ENCODE assay signal across 23 cellular contexts in the genomic region with DNA sequence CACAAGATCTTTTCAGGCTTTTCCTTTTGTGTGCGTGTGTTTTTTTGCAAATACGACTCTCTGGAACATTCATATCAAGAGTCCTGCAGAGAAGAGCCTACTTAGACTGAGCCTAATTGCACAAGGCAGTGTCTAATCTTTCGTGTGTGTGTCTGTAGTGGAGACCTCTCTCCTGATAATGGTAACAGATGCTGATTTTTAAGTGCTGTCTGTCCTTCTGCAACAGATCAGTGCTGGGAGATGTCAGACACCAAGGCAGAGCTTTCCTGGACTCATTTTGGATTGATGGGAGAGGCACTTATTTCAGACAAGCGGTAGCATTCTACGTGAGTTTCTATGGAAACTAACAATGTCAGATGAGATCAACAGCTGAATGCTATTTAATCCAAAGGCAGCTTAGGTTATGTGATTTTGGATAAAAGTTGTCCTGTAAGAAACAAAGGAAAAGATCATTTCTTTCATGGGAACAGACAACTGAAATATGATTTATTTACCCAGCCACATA.
"Had no signal": no experiment of that assay in that cellular context is flagged by ENCODE, and none has a peak within 500 bp of the region (broad histone marks: within the 10 kb centered on the region; RNA-seq: fewer than 3 reads in every experiment).

No MANE protein-coding gene starts in this region.

- H3K27ac ChIP-seq: dorsolateral prefrontal cortex, esophagus squamous epithelium, gastroesophageal sphincter, left ventricle myocardium inferior, lower lobe of right lung, neutrophil, psoas muscle, spleen, tibial artery, upper lobe of left lung, uterus had no signal

- ATAC-seq: gastroesophageal sphincter; lower lobe of right lung; naive thymus-derived CD4-positive, alpha-beta T cell; psoas muscle; sciatic nerve; stimulated activated memory B cell treated with anti-CD40 and anti-IgM and Interleukin-4, amounts not matched to agents 10 μg/mL and 1 μg/mL and 100 μg/mL, for 72 hours had no signal

- DNase-seq: cortex of kidney; dorsolateral prefrontal cortex; effector memory CD4-positive, alpha-beta T cell; esophagus squamous epithelium; foreskin fibroblast; glutamatergic neuron; left ventricle myocardium inferior; lower lobe of right lung; naive thymus-derived CD4-positive, alpha-beta T cell; nephron progenitor cell; psoas muscle; retina; spleen; stimulated activated CD4-positive, alpha-beta T cell treated with anti-CD3 and anti-CD28 coated beads, Interleukin-15, amount 100 ng/mL, for 24 hours; stimulated activated CD4-positive, alpha-beta T cell treated with anti-CD3 and anti-CD28 coated beads, Interleukin-1b, Interleukin-23, amount 100 ng/mL, for 48 hours; stimulated activated CD4-positive, alpha-beta T cell treated with anti-CD3 and anti-CD28 coated beads, Interleukin-4, amount 100 ng/mL, for 24 hours; tibial artery; upper lobe of left lung; uterus had no signal

- H3K4me1 ChIP-seq: gastroesophageal sphincter, lower lobe of right lung, spleen, uterus had no signal

- H3K9me3 ChIP-seq: esophagus squamous epithelium, gastroesophageal sphincter, left ventricle myocardium inferior, lower lobe of right lung, neutrophil, psoas muscle, spleen, tibial artery, upper lobe of left lung, uterus had no signal

- H3K36me3 ChIP-seq: esophagus squamous epithelium, gastroesophageal sphincter, left ventricle myocardium inferior, lower lobe of right lung, neutrophil, spleen, tibial artery, upper lobe of left lung, uterus had no signal

- H3K27me3 ChIP-seq: dorsolateral prefrontal cortex, esophagus squamous epithelium, gastroesophageal sphincter, neutrophil, spleen, tibial artery, upper lobe of left lung, uterus had no signal

- H3K4me3 ChIP-seq: dorsolateral prefrontal cortex, esophagus squamous epithelium, gastroesophageal sphincter, left ventricle myocardium inferior, lower lobe of right lung, psoas muscle, spleen, tibial artery, upper lobe of left lung, uterus had no signal
